ENCODE assay signal across 1 cellular context in the genomic region with DNA sequence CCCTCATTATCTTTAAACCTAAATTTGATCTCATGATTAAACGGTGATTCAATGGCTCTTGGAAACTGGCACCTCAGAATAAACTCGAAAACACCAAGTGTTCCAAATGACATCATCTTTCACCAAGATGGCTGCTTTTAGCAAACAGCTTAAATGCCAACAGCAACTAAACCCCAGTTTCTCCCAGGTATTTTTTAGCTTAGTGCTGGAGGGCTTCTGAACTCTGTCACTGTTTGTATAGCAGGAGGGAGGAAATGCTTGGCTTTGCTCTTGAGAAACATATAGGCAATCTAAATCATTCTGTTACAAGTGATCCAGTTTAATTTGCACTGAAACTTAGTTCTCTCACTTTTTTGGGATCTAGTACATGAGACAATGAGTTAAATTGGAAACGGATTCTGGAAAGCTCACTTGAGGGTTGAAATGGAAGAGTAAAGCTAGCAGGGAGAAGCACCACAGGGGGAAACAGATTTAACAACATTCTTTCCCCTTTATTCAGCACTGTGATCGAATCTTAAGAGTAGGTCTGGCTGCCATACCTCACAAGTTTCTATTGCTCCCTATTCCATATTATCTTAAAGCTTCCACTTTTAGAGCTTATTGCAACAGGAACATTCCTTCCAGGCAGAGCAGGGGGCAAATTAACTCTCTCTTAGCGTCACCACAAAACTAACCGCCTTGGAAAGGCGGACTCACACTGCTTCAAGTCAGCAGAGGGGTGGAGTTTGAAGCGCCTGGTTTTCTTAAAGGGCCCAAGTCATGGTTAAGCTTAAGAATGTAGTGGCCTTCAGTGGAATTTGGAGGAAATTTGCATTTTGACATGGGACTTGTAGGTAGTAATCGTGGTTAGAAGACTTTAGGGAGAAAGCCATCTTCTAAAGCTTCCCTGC.
TF ChIP-seq lines count a peak whose summit lies in the region.

No MANE protein-coding gene starts in this region.

TF ChIP-seq in GM12878, 131 proteins besides CTCF, POLR2A, EP300 and RAD21 (continued from another document):
- TF ChIP-seq, protein P1, sequence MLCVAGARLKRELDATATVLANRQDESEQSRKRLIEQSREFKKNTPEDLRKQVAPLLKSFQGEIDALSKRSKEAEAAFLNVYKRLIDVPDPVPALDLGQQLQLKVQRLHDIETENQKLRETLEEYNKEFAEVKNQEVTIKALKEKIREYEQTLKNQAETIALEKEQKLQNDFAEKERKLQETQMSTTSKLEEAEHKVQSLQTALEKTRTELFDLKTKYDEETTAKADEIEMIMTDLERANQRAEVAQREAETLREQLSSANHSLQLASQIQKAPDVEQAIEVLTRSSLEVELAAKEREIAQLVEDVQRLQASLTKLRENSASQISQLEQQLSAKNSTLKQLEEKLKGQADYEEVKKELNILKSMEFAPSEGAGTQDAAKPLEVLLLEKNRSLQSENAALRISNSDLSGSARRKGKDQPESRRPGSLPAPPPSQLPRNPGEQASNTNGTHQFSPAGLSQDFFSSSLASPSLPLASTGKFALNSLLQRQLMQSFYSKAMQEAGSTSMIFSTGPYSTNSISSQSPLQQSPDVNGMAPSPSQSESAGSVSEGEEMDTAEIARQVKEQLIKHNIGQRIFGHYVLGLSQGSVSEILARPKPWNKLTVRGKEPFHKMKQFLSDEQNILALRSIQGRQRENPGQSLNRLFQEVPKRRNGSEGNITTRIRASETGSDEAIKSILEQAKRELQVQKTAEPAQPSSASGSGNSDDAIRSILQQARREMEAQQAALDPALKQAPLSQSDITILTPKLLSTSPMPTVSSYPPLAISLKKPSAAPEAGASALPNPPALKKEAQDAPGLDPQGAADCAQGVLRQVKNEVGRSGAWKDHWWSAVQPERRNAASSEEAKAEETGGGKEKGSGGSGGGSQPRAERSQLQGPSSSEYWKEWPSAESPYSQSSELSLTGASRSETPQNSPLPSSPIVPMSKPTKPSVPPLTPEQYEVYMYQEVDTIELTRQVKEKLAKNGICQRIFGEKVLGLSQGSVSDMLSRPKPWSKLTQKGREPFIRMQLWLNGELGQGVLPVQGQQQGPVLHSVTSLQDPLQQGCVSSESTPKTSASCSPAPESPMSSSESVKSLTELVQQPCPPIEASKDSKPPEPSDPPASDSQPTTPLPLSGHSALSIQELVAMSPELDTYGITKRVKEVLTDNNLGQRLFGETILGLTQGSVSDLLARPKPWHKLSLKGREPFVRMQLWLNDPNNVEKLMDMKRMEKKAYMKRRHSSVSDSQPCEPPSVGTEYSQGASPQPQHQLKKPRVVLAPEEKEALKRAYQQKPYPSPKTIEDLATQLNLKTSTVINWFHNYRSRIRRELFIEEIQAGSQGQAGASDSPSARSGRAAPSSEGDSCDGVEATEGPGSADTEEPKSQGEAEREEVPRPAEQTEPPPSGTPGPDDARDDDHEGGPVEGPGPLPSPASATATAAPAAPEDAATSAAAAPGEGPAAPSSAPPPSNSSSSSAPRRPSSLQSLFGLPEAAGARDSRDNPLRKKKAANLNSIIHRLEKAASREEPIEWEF (IDR thresholded peaks at IDR 0.05; ENCODE audit: insufficient replicate concordance, low read depth, low read length), result no peak
- TF ChIP-seq, protein P2, sequence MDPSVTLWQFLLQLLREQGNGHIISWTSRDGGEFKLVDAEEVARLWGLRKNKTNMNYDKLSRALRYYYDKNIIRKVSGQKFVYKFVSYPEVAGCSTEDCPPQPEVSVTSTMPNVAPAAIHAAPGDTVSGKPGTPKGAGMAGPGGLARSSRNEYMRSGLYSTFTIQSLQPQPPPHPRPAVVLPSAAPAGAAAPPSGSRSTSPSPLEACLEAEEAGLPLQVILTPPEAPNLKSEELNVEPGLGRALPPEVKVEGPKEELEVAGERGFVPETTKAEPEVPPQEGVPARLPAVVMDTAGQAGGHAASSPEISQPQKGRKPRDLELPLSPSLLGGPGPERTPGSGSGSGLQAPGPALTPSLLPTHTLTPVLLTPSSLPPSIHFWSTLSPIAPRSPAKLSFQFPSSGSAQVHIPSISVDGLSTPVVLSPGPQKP (IDR thresholded peaks at IDR 0.05; ENCODE audit: low read depth, low read length), result no peak
- peak; percentile 89 for TF ChIP-seq YY1 (IDR thresholded peaks at IDR 0.05; ENCODE audit: low read depth, low read length)
- peak; percentile 46; the same call in 1 of the 2 replicates for TF ChIP-seq IKZF1 (conservative IDR thresholded peaks at IDR 0.05)
- TF ChIP-seq, protein P3, sequence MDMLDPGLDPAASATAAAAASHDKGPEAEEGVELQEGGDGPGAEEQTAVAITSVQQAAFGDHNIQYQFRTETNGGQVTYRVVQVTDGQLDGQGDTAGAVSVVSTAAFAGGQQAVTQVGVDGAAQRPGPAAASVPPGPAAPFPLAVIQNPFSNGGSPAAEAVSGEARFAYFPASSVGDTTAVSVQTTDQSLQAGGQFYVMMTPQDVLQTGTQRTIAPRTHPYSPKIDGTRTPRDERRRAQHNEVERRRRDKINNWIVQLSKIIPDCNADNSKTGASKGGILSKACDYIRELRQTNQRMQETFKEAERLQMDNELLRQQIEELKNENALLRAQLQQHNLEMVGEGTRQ (IDR thresholded peaks at IDR 0.05; ENCODE audit: borderline replicate concordance, low read depth, low read length), result no peak
- TF ChIP-seq, protein P4, sequence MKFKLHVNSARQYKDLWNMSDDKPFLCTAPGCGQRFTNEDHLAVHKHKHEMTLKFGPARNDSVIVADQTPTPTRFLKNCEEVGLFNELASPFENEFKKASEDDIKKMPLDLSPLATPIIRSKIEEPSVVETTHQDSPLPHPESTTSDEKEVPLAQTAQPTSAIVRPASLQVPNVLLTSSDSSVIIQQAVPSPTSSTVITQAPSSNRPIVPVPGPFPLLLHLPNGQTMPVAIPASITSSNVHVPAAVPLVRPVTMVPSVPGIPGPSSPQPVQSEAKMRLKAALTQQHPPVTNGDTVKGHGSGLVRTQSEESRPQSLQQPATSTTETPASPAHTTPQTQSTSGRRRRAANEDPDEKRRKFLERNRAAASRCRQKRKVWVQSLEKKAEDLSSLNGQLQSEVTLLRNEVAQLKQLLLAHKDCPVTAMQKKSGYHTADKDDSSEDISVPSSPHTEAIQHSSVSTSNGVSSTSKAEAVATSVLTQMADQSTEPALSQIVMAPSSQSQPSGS (IDR thresholded peaks at IDR 0.05; ENCODE audit: low read length), result peak; percentile 86
- TF ChIP-seq MTA3 (IDR thresholded peaks at IDR 0.05; ENCODE audit: borderline replicate concordance, low read length), result no peak
- no peak for TF ChIP-seq NBN (IDR thresholded peaks at IDR 0.05)
- TF ChIP-seq KLF5 (IDR thresholded peaks at IDR 0.05; ENCODE audit: partially characterized antibody), result no peak
- peak in 1 of 2 experiments; percentile 17; a peak in 1 of 4 replicates for TF ChIP-seq BHLHE40 (IDR thresholded peaks at IDR 0.05; ENCODE audit: borderline replicate concordance in 1 of 2, low read depth in 2 of 2, low read length in 1 of 2)
- peak; percentile 51; the same call in 1 of the 2 replicates for TF ChIP-seq POLR2AphosphoS5 (IDR thresholded peaks at IDR 0.05; ENCODE audit: low read length)
- TF ChIP-seq ZBED1 (IDR thresholded peaks at IDR 0.05; ENCODE audit: borderline replicate concordance), result no peak
- TF ChIP-seq ETV6 (conservative IDR thresholded peaks at IDR 0.05 in 1 of 2, IDR thresholded peaks at IDR 0.05 in 1 of 2; ENCODE audit: borderline replicate concordance in 1 of 2, low read depth in 1 of 2), result no peak
- 0 out of 2 replicates have a peak, but pooled peaks have one; percentile 13 for TF ChIP-seq DPF2 (IDR thresholded peaks at IDR 0.05)
- peak; percentile 86 for TF ChIP-seq RUNX3 (IDR thresholded peaks at IDR 0.05; ENCODE audit: low read length)
- TF ChIP-seq PML (IDR thresholded peaks at IDR 0.05; ENCODE audit: low read length), result 0 out of 2 replicates have a peak, but pooled peaks have one; percentile 8
- 0 out of 2 replicates have a peak, but pooled peaks have one; percentile 36 for TF ChIP-seq EED (IDR thresholded peaks at IDR 0.05; ENCODE audit: low read depth)
TF ChIP-seq in GM12878: peak in this region for 14.
